In genomic region chr16:57137043-57137442, GRCh38 we compare ENCODE assay signal across 24 cellular contexts. TPM values are rescaled to one million over a fixed set of nuclear protein-coding genes. Genes with fewer than 3 reads are reported as not detected.
DNase-seq lines count a peak whose midpoint lies in the region; ATAC-seq and TF ChIP-seq lines count a peak whose summit lies in the region.
"Had no signal": no experiment of that assay in that cellular context is flagged by ENCODE, and none has a peak within 500 bp of the region (broad histone marks: within the 10 kb centered on the region; RNA-seq: fewer than 3 reads in every experiment).

No MANE protein-coding gene starts in this region.

- H3K23ac ChIP-seq in mesendoderm (ENCODE audit: low read length): no peak overlapping the region

- no peak overlapping the region for H3K4me3 ChIP-seq in mucosa of descending colon
- H3K4me3 ChIP-seq in upper lobe of right lung: no peak overlapping the region
- no peak overlapping the region for H3K4me3 ChIP-seq in mesendoderm (ENCODE audit: low read length)
- H3K4me3 ChIP-seq: colonic mucosa, gastroesophageal sphincter, psoas muscle had no signal

- H2BK5ac ChIP-seq in mesendoderm (ENCODE audit: low read length): no peak overlapping the region

- DNase-seq in activated naive CD8-positive, alpha-beta T cell treated with anti-CD3 and anti-CD28 coated beads for 36 hours: no peak
- DNase-seq in mucosa of descending colon (peak in 2 of 3 donors; percentile 31 to 50), upper lobe of right lung (peak; percentile 59), mesendoderm (no peak), COLO829 (ENCODE audit: low spot score) (no peak)
- DNase-seq: activated CD4-positive, alpha-beta T cell treated with anti-CD3 and anti-CD28 coated beads, Interleukin-2, amount 50 U/mL, for 4 hours; activated CD8-positive, alpha-beta memory T cell treated with anti-CD3 and anti-CD28 coated beads, Interleukin-2, amount 50 U/mL, for 48 hours; BE2C; colonic mucosa; HFFc6; hippocampal formation; immature natural killer cell; NCI-H1105 treated with DMSO at 0.1 percent for 48 hours; NCI-H2029 treated with DMSO at 0.1 percent for 48 hours; NCI-H226; NCI-H774; psoas muscle; T-helper 9 cell; trophoblast cell had no signal

- no peak for ATAC-seq in mucosa of descending colon
- ATAC-seq in upper lobe of right lung: no peak
- no peak for ATAC-seq in HG02938 (IDR thresholded peaks at IDR 0.05; ENCODE audit: unreplicated experiment)
- ATAC-seq: gastroesophageal sphincter, psoas muscle, WTC11 had no signal

- H2BK15ac ChIP-seq in mesendoderm (replicated peaks; ENCODE audit: low read depth): no peak overlapping the region

- peaks cover 65% of the 10 kb centered on the region for H3K4me1 Mint-ChIP-seq in activated naive CD8-positive, alpha-beta T cell (ENCODE audit: low read depth)
- peaks cover 57% of the 10 kb centered on the region for H3K4me1 Mint-ChIP-seq in activated naive CD8-positive, alpha-beta T cell treated with anti-CD3 and anti-CD28 coated beads for 36 hours

- H3K27me3 ChIP-seq in upper lobe of right lung (no peaks in the 10 kb centered on the region), mesendoderm (ENCODE audit: insufficient read depth, low read length, poor library complexity) (no peaks in the 10 kb centered on the region)
- H3K27me3 ChIP-seq: BE2C, colonic mucosa, gastroesophageal sphincter had no signal

- H3K27ac Mint-ChIP-seq in activated naive CD8-positive, alpha-beta T cell: peak overlapping the region; percentile 41
- H3K27ac Mint-ChIP-seq in activated naive CD8-positive, alpha-beta T cell treated with anti-CD3 and anti-CD28 coated beads for 36 hours: no peak overlapping the region
- H3K27ac Mint-ChIP-seq: HFFc6, WTC11 had no signal

- H4K5ac ChIP-seq in mesendoderm (ENCODE audit: low read length): no peak overlapping the region

- WGBS in mesendoderm (ENCODE audit: extremely low coverage, insufficient coverage, low lambda C conversion rate): no CpG with 5 or more reads among the region's 14 CpGs

- H3K9me3 Mint-ChIP-seq in activated naive CD8-positive, alpha-beta T cell (ENCODE audit: low read depth): no peaks in the 10 kb centered on the region
- H3K9me3 Mint-ChIP-seq in activated naive CD8-positive, alpha-beta T cell treated with anti-CD3 and anti-CD28 coated beads for 36 hours: no peaks in the 10 kb centered on the region
- H3K9me3 Mint-ChIP-seq: HFFc6, immature natural killer cell, WTC11 had no signal

- H3K9ac ChIP-seq in mesendoderm (ENCODE audit: low read length): no peak overlapping the region

- H3K36me3 ChIP-seq in mucosa of descending colon (ENCODE audit: low read depth) (no peaks in the 10 kb centered on the region), upper lobe of right lung (no peaks in the 10 kb centered on the region), mesendoderm (ENCODE audit: control insufficient read depth, insufficient read depth, low read length) (no peaks in the 10 kb centered on the region)
- H3K36me3 ChIP-seq: BE2C, colonic mucosa had no signal

- no peaks in the 10 kb centered on the region for H3K79me2 ChIP-seq in mesendoderm (ENCODE audit: control insufficient read depth, insufficient read depth, low read length)

- peaks cover 3% of the 10 kb centered on the region for H3K36me3 Mint-ChIP-seq in activated naive CD8-positive, alpha-beta T cell
- peaks cover under 1% of the 10 kb centered on the region for H3K36me3 Mint-ChIP-seq in activated naive CD8-positive, alpha-beta T cell treated with anti-CD3 and anti-CD28 coated beads for 36 hours
- H3K36me3 Mint-ChIP-seq: immature natural killer cell, WTC11 had no signal

- no peak overlapping the region for H3K56ac ChIP-seq in mesendoderm (ENCODE audit: low read length)

- no peaks in the 10 kb centered on the region for H3K9me3 ChIP-seq in mucosa of descending colon
- H3K9me3 ChIP-seq in upper lobe of right lung: no peaks in the 10 kb centered on the region
- H3K9me3 ChIP-seq: BE2C, colonic mucosa, gastroesophageal sphincter, psoas muscle had no signal

- H3K27ac ChIP-seq in angular gyrus (ENCODE audit: low read depth, low read length) (peak overlapping the region; percentile 27), upper lobe of right lung (no peak overlapping the region), mesendoderm (ENCODE audit: low read depth, low read length) (no peak overlapping the region)
- H3K27ac ChIP-seq: colonic mucosa, gastroesophageal sphincter, psoas muscle had no signal

- H3K27me3 Mint-ChIP-seq in activated naive CD8-positive, alpha-beta T cell: no peaks in the 10 kb centered on the region
- H3K27me3 Mint-ChIP-seq in activated naive CD8-positive, alpha-beta T cell treated with anti-CD3 and anti-CD28 coated beads for 36 hours: peaks cover under 1% of the 10 kb centered on the region

- no peak overlapping the region for H2BK120ac ChIP-seq in mesendoderm (ENCODE audit: low read depth, low read length)

- H3K4me1 ChIP-seq in mucosa of descending colon (ENCODE audit: low read depth) (peaks cover 42% of the 10 kb centered on the region), upper lobe of right lung (peaks cover 29% of the 10 kb centered on the region), mesendoderm (ENCODE audit: control insufficient read depth, low read depth, low read length) (no peaks in the 10 kb centered on the region)
- H3K4me1 ChIP-seq: BE2C, psoas muscle had no signal

- intact Hi-C loops in mucosa of descending colon (cut with DNase I, micrococcal nuclease): no loop called here
- intact Hi-C loops in upper lobe of right lung (cut with DNase I): no loop called here

- H2AK5ac ChIP-seq in mesendoderm (ENCODE audit: low read length): no peak overlapping the region

- TF ChIP-seq CTCF in mucosa of descending colon (IDR thresholded peaks at IDR 0.05) (no peak), upper lobe of right lung (IDR thresholded peaks at IDR 0.05) (no peak)

- H3K4ac ChIP-seq in mesendoderm (ENCODE audit: low read depth, low read length): no peak overlapping the region

- no peak overlapping the region for H4K8ac ChIP-seq in mesendoderm (ENCODE audit: low read depth, low read length)

- no peak overlapping the region for H3K4me2 ChIP-seq in mesendoderm (ENCODE audit: low read length)

- no peak overlapping the region for H3K18ac ChIP-seq in mesendoderm (ENCODE audit: low read length)

- H3K79me1 ChIP-seq in mesendoderm (ENCODE audit: low read length): no peaks in the 10 kb centered on the region

- H3K4me3 Mint-ChIP-seq in activated naive CD8-positive, alpha-beta T cell: no peak overlapping the region
- H3K4me3 Mint-ChIP-seq in activated naive CD8-positive, alpha-beta T cell treated with anti-CD3 and anti-CD28 coated beads for 36 hours: no peak overlapping the region
- H3K4me3 Mint-ChIP-seq: HFFc6, WTC11 had no signal

RNA-seq across cellular contexts. Expression of gene CPNE2, which starts 44.7 kb away (rescaled TPM):
- total RNA-seq in activated naive CD8-positive, alpha-beta T cell treated with anti-CD3 and anti-CD28 coated beads for 36 hours: 10 to 100 TPM; 10.4 TPM
- 10 to 100 TPM; 48.7 to 77.0 (median 52.5) TPM for total RNA-seq in mucosa of descending colon
- total RNA-seq in upper lobe of right lung: 64.5 TPM
- polyA plus RNA-seq in mesendoderm (2013, experiment 1 of 2): 8.8 TPM
- polyA plus RNA-seq in mesendoderm (2013, experiment 2 of 2): 9.5 TPM

RNA-seq across cellular contexts. Expression of gene PSME3IP1, which starts 48.8 kb away (rescaled TPM):
- total RNA-seq in activated naive CD8-positive, alpha-beta T cell treated with anti-CD3 and anti-CD28 coated beads for 36 hours: 100 to 1,000 TPM; 109 to 117 TPM
- total RNA-seq in mucosa of descending colon (100 to 1,000 TPM in 2 of 3 donors, 10 to 100 TPM in 1; 97.9 to 138 (median 114) TPM), upper lobe of right lung (77.8 TPM)
- 75.7 TPM for polyA plus RNA-seq in mesendoderm (2013, experiment 1 of 2)
- polyA plus RNA-seq in mesendoderm (2013, experiment 2 of 2): 77.7 TPM

RNA-seq across cellular contexts. Expression of gene RSPRY1, which starts 49.1 kb away (rescaled TPM):
- 10 to 100 TPM; 27.2 to 30.5 TPM for total RNA-seq in activated naive CD8-positive, alpha-beta T cell treated with anti-CD3 and anti-CD28 coated beads for 36 hours
- total RNA-seq in mucosa of descending colon (10 to 100 TPM; 40.6 to 44.1 (median 42.0) TPM), upper lobe of right lung (36.2 TPM)
- 33.0 TPM for polyA plus RNA-seq in mesendoderm (2013, experiment 1 of 2)
- 32.1 TPM for polyA plus RNA-seq in mesendoderm (2013, experiment 2 of 2)

Comparison
In these comparisons a context has a peak if more than half of its experiments do, and no peak if none do; other contexts are left out.
1. DNase-seq: peak in mucosa of descending colon (2 of 3) and upper lobe of right lung (single experiment); none in activated naive CD8-positive, alpha-beta T cell treated with anti-CD3 and anti-CD28 coated beads for 36 hours (single experiment), mesendoderm (single experiment) and COLO829 (single experiment).